Comparison of ENCODE assay signal across 5 cellular contexts in the genomic region with DNA sequence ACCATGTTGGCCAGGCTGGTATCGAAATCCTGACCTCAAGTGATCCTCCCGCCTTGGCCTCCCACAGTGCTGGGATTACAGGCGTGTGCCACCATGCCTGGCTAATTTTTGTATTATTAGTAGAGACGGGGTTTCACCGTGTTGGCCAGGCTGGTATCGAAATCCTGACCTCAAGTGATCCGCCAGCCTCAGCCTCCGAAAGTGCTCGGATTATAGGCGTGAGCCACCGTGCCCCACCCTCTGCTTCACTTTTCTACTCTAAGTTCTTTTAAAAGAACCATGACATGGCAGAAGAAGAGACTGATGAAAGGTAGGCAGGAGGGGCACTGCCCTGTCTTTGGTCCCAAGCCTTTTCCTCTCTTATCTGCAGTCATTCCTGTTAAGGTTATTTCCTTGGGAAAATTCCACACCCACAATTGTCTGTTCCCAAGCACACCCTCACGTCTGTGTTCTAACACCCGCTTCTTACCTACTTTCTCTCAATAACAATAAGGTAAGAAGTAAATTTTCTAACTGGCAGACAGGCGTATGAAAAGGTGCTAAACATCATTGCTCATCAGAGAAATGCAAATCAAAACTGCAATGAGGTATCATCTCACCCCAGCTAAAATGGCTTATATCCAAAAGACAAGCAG.
"Had no signal": no experiment of that assay in that cellular context is flagged by ENCODE, and none has a peak within 500 bp of the region (broad histone marks: within the 10 kb centered on the region; RNA-seq: fewer than 3 reads in every experiment).

No MANE protein-coding gene starts in this region.

- DNase-seq: IMR-90 had no signal

- H3K27ac Mint-ChIP-seq: IgD-negative memory B cell had no signal

- H3K36me3 Mint-ChIP-seq: IgD-negative memory B cell had no signal

- ATAC-seq: HepG2, K562 had no signal

- H3K4me1 Mint-ChIP-seq: IgD-negative memory B cell had no signal

- H3K27me3 Mint-ChIP-seq: IgD-negative memory B cell had no signal

- H3K4me3 ChIP-seq: K562 had no signal

- H3K4me3 Mint-ChIP-seq: IgD-negative memory B cell had no signal

- H3K27ac ChIP-seq: HL-60 had no signal
